ENCODE assay signal across 1 cellular context in genomic region chr7:156753630-156754029, GRCh38.
TF ChIP-seq lines count a peak whose summit lies in the region.

No MANE protein-coding gene starts in this region.

TF ChIP-seq in H1, 55 proteins besides CTCF, POLR2A, EP300 and RAD21:
- TF ChIP-seq MAX (IDR thresholded peaks at IDR 0.05) (0 out of 2 replicates have a peak, but pooled peaks have one; percentile 25), NRF1 (IDR thresholded peaks at IDR 0.05; ENCODE audit: low read depth, low read length) (no peak)
